ENCODE assay signal across 13 cellular contexts in the genomic region with DNA sequence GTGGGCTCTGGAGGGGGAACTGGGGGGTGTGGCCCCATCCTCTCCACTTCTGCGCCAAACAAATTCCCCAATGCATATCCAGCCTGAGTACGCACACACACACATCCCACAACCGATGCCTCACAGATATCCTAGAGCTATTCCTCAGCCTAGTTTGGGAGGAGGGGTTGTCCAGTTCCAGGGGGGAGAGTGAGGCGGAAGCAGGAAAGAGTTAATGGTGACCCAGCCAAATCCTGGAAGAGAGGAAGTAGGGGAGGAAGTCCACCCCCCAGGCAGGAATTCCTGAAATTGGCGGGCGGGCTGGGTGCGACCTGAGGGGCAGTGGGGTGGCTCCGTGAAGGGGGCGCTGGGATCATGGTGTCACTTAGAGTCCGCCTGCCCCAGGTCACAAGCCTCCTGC. TPM values are rescaled to one million over a fixed set of nuclear protein-coding genes. Genes with fewer than 3 reads are reported as not detected.
A peak's percentile ranks its signal among the peaks of the same experiment; 100 is the strongest.
DNase-seq lines count a peak whose midpoint lies in the region; ATAC-seq and TF ChIP-seq lines count a peak whose summit lies in the region.
"Had no signal": no experiment of that assay in that cellular context is flagged by ENCODE, and none has a peak within 500 bp of the region (broad histone marks: within the 10 kb centered on the region; RNA-seq: fewer than 3 reads in every experiment).

No MANE protein-coding gene starts in this region.

- H3K9ac ChIP-seq in skeletal muscle tissue (ENCODE audit: low read depth in 1 of 3, low read length in 3 of 3): peak overlapping the region in 2 of 3 donors; percentile 61 to 73

- H3K27ac ChIP-seq in ascending aorta (no peak overlapping the region), skeletal muscle tissue (ENCODE audit: low read depth, low read length) (peak overlapping the region; percentile 21)

- H3K27me3 ChIP-seq in ascending aorta: peaks cover 28% of the 10 kb centered on the region
- H3K27me3 ChIP-seq in skeletal muscle tissue (ENCODE audit: control insufficient read depth in 3 of 3, insufficient read depth in 3 of 3, low read length in 3 of 3): peaks cover 60 to 66% (median 60%) of the 10 kb centered on the region in 3 donors

- H3K9me3 ChIP-seq in ascending aorta (no peaks in the 10 kb centered on the region), skeletal muscle tissue (ENCODE audit: control insufficient read depth in 3 of 3, low read length in 3 of 3) (no peaks in the 10 kb centered on the region)

- peak; percentile 61 for DNase-seq in ELR (ENCODE audit: low read depth)
- no peak for DNase-seq in ascending aorta (ENCODE audit: low spot score in 2 of 2)
- DNase-seq in left ventricle myocardium superior: no peak
- no peak for DNase-seq in 8988T
- DNase-seq in NCI-H526 treated with DMSO at 0.1 percent for 48 hours (lab: John Stamatoyannopoulos, UW): no peak
- DNase-seq in glomerular visceral epithelial cell (ENCODE audit: extremely low spot score): no peak
- DNase-seq in HuH-7 (ENCODE audit: low spot score): no peak
- DNase-seq: activated CD8-positive, alpha-beta memory T cell treated with anti-CD3 and anti-CD28 coated beads for 24 hours; activated naive CD4-positive, alpha-beta T cell treated with Interleukin-2 at 50 U/mL for 16 hours; MV-4-11; NCI-H446 had no signal

- peaks cover 0 to 7% of the 10 kb centered on the region in 2 donors for H3K4me1 ChIP-seq in ascending aorta
- H3K4me1 ChIP-seq in skeletal muscle tissue (ENCODE audit: control insufficient read depth in 3 of 3, insufficient read depth in 3 of 3, low read length in 3 of 3): peaks cover 17 to 24% (median 21%) of the 10 kb centered on the region in 3 donors

- peak; percentile 38 for ATAC-seq in left ventricle myocardium superior

- H3K4me3 ChIP-seq in ascending aorta (peak overlapping the region; percentile 37 to 46), skeletal muscle tissue (ENCODE audit: low read length in 3 of 3) (peak overlapping the region in 2 of 3 donors; percentile 70 to 74)

- H3K36me3 ChIP-seq in ascending aorta (no peaks in the 10 kb centered on the region), skeletal muscle tissue (ENCODE audit: control insufficient read depth in 3 of 3, insufficient read depth in 3 of 3, low read length in 3 of 3) (no peaks in the 10 kb centered on the region)

- intact Hi-C loops in ascending aorta (cut with DNase I) (no loop called here), left ventricle myocardium superior (cut with micrococcal nuclease) (no loop called here)

- TF ChIP-seq CTCF in ascending aorta (IDR thresholded peaks at IDR 0.05): no peak

RNA-seq across cellular contexts. Expression of gene GPR4, which starts 0.9 kb away (rescaled TPM):
- total RNA-seq in ascending aorta (14.0 TPM), left ventricle myocardium superior (4.8 TPM), skeletal muscle tissue (0.52 TPM)
- total RNA-seq: mesothelial cell of epicardium had no signal

RNA-seq across cellular contexts. Expression of gene OPA3, which starts 16.5 kb away (rescaled TPM):
- 4.5 TPM for total RNA-seq in ascending aorta
- 26.9 TPM for total RNA-seq in left ventricle myocardium superior
- 3.7 TPM for total RNA-seq in skeletal muscle tissue

RNA-seq across cellular contexts. Expression of gene EML2, which starts 38.1 kb away (rescaled TPM):
- total RNA-seq in ascending aorta (129 TPM), left ventricle myocardium superior (33.4 TPM), skeletal muscle tissue (4.7 TPM)
